Comparison of ENCODE assay signal across 1 cellular context in genomic region chr14:45559626-45560025, GRCh38.
TF ChIP-seq lines count a peak whose summit lies in the region.

No MANE protein-coding gene starts in this region.

TF ChIP-seq in GM23338, 12 proteins besides CTCF, POLR2A, EP300 and RAD21 (continued from another document):
- no peak for TF ChIP-seq REST (IDR thresholded peaks at IDR 0.05; ENCODE audit: unreplicated experiment)
